Comparison of ENCODE assay signal across 8 cellular contexts in the genomic region with DNA sequence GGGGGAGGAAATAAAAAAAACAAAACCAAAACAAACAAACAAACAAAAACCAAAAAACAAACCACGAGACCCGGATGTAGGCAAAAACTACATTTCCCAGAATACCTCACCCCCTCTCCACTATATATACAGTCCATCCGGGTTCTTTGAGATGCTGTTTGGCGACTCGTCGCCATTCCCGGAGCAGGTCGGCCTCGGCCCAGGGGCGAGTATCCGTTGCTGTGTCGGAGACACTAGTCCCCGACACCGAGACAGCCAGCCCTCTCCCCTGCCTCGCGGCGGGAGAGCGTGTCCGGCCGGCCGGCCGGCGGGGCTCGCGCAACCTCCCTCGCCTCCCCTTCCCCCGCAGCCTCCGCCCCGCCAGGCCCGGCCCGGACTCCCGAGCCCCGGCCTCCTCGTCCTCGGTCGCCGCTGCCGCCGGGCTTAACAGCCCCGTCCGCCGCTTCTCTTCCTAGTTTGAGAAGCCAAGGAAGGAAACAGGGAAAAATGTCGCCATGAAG. TPM values are rescaled to one million over a fixed set of nuclear protein-coding genes. Genes with fewer than 3 reads are reported as not detected.
DNase-seq lines count a peak whose midpoint lies in the region; ATAC-seq and TF ChIP-seq lines count a peak whose summit lies in the region.

Gene RNF10 (plus strand): TSS at position 154 of the 500 bp plus-strand sequence. CDS start 456 bp downstream, outside the sequence.

- peak within 1 kb of the TSS; percentile 58 for H3K4me3 ChIP-seq in IMR-90 (ENCODE audit: insufficient read depth, low read depth, low read length)

- POLR2A ChIA-PET in IMR-90 (lab: Charles Lee; ENCODE audit: unreplicated experiment) = no interaction called here

- 0% methylated on average over 16 of the region's 43 CpGs; no CpG with 5 or more reads in 1 of the 2 experiments for WGBS in IMR-90 (ENCODE audit: extremely low coverage in 2 of 2, insufficient read length in 1 of 2), 2 experiments

- no peak within 1 kb of the TSS for H4K5ac ChIP-seq in IMR-90 (ENCODE audit: low read depth, low read length)

- H3K9ac ChIP-seq in IMR-90 (ENCODE audit: low read depth, low read length) = peak within 1 kb of the TSS; percentile 61

- H3K27me3 ChIP-seq in IMR-90 (ENCODE audit: control insufficient read depth, insufficient read depth, low read length) = no peaks in the 10 kb centered on the region

- no peak within 1 kb of the TSS for H2BK15ac ChIP-seq in IMR-90 (ENCODE audit: low read depth, low read length)

- BruUV-seq in IMR-90 (replicated peaks; lab: Mats Ljungman, UMichigan) = TSS peak; percentile 68

- peak within 1 kb of the TSS; percentile 31; the same call in 1 of the 2 replicates for H2AK5ac ChIP-seq in IMR-90 (ENCODE audit: low read depth, low read length)

- H4K91ac ChIP-seq in IMR-90 (ENCODE audit: insufficient read depth, low read depth, low read length) = peak within 1 kb of the TSS; percentile 55; the same call in 1 of the 2 replicates

- H3K23ac ChIP-seq in IMR-90 (ENCODE audit: low read depth, low read length) = peak within 1 kb of the TSS; percentile 97

- CTCF ChIA-PET in IMR-90 (lab: Yijun Ruan, JAX) = no interaction called here

- peak; percentile 96 for TF ChIP-seq POLR2A in IMR-90 (IDR thresholded peaks at IDR 0.05; ENCODE audit: low read depth, low read length)

- H3K79me1 ChIP-seq in IMR-90 (ENCODE audit: low read depth in 1 of 2, low read length in 2 of 2) = peaks cover 5 to 45% of the 10 kb centered on the region in 2 experiments; a peak in 3 of 4 replicates

- dilution Hi-C loops in IMR-90 (cut with HindIII; ENCODE audit: low sequenced_read_pairs, unreplicated experiment) = no loop called here

- in situ Hi-C loops in IMR-90 (cut with MboI; ENCODE audit: low sequenced_read_pairs) = no loop called here

- H3K4me2 ChIP-seq in IMR-90 (ENCODE audit: low read depth, low read length) = peak within 1 kb of the TSS; percentile 98

- H3K27ac ChIP-seq in IMR-90 (ENCODE audit: insufficient read depth, low read length) = peak within 1 kb of the TSS; percentile 55
- peak within 1 kb of the TSS; percentile 86 for H3K27ac ChIP-seq in epithelial cell of prostate

- ATAC-seq in GM21390 (IDR thresholded peaks at IDR 0.05; ENCODE audit: unreplicated experiment) (peak; percentile 54), IMR-90 (ENCODE audit: low read depth) (peak; percentile 71)

- peak within 1 kb of the TSS; percentile 21 to 88; a peak in 2 of 4 replicates for H4K8ac ChIP-seq in IMR-90 (ENCODE audit: low read depth in 2 of 2, low read length in 2 of 2)

- intact Hi-C loops in IMR-90 (cut with micrococcal nuclease) = no loop called here

- no peak for TF ChIP-seq CTCF in IMR-90 (conservative IDR thresholded peaks at IDR 0.05; ENCODE audit: low read depth, low read length)

- peak within 1 kb of the TSS; percentile 74; the same call in 1 of the 2 replicates for H3K56ac ChIP-seq in IMR-90 (ENCODE audit: extremely low read depth, insufficient read depth, low read length)

- peaks cover 11% of the 10 kb centered on the region; the same call in 1 of the 2 replicates for H3K4me1 ChIP-seq in IMR-90 (ENCODE audit: control insufficient read depth, insufficient read depth, low read length)

- H2BK120ac ChIP-seq in IMR-90 (ENCODE audit: low read depth, low read length) = no peak within 1 kb of the TSS

- peaks cover 22% of the 10 kb centered on the region for H3K9me1 ChIP-seq in IMR-90 (ENCODE audit: insufficient read depth, low read length)

- peak within 1 kb of the TSS; percentile 97 for H2AK9ac ChIP-seq in IMR-90 (replicated peaks; ENCODE audit: low read depth, low read length, poor library complexity)

- H3K4ac ChIP-seq in IMR-90 (ENCODE audit: low read depth, low read length) = peak within 1 kb of the TSS; percentile 78

- peak within 1 kb of the TSS; percentile 69 for H2BK5ac ChIP-seq in IMR-90 (ENCODE audit: low read depth, low read length, poor library complexity, severe bottlenecking)

- no peak for TF ChIP-seq RAD21 in IMR-90 (IDR thresholded peaks at IDR 0.05; ENCODE audit: low read length)

- peak within 1 kb of the TSS; percentile 94 for H3K14ac ChIP-seq in IMR-90 (replicated peaks; ENCODE audit: low read depth, low read length)

- H3K9me3 ChIP-seq in IMR-90 (ENCODE audit: control insufficient read depth, insufficient read depth, low read length) = no peaks in the 10 kb centered on the region

- peak within 1 kb of the TSS; percentile 91 for H2AFZ ChIP-seq in IMR-90 (replicated peaks; ENCODE audit: low read length, poor library complexity)

- H4K20me1 ChIP-seq in IMR-90 (ENCODE audit: insufficient read depth, low read length) = peaks cover 47% of the 10 kb centered on the region

- no peak within 1 kb of the TSS for H2BK20ac ChIP-seq in IMR-90 (ENCODE audit: low read depth, low read length)

- DNase-seq in COR-L47 (lab: John Stamatoyannopoulos, UW) (peak; percentile 86), IMR-90 (peak; percentile 86), OCI-M1 (lab: John Stamatoyannopoulos, UW) (peak; percentile 89), activated T-cell treated with anti-CD3 and anti-CD28 coated beads for 48 hours (ENCODE audit: low read depth) (peak; percentile 47), epithelial cell of prostate (ENCODE audit: low read depth, low spot score) (peak; percentile 54), middle frontal gyrus (ENCODE audit: extremely low spot score, low spot score) (peak; percentile 44)
- DNase-seq in stimulated activated CD8-positive, alpha-beta memory T cell treated with anti-CD3 and anti-CD28 coated beads, Interleukin-2, amount 100 ng/mL, for 1 hour (ENCODE audit: low read depth in 2 of 2) = peak; percentile 39 to 47

- peaks cover 3% of the 10 kb centered on the region; the same call in 1 of the 2 replicates for H3K36me3 ChIP-seq in IMR-90 (ENCODE audit: control insufficient read depth, insufficient read depth, low read length)

- H3K18ac ChIP-seq in IMR-90 (ENCODE audit: low read depth, low read length) = no peak within 1 kb of the TSS; the same call in 1 of the 2 replicates

TF ChIP-seq in IMR-90, 13 proteins besides CTCF, POLR2A, EP300 and RAD21:
- TF ChIP-seq MAZ (IDR thresholded peaks at IDR 0.05; ENCODE audit: borderline replicate concordance, low read depth, low read length) = peak; percentile 44; the same call in 1 of the 2 replicates
- no peak for TF ChIP-seq RFX5 (IDR thresholded peaks at IDR 0.05; ENCODE audit: low read depth, low read length)

RNA-seq across cellular contexts. Expression of gene RNF10, which starts in this region (rescaled TPM):
- total RNA-seq in IMR-90 (2012; rRNA removed) = 43.0 and 44.4 TPM in 2 replicates
- polyA plus RNA-seq in IMR-90 (2012; rRNA removed) = 65.2 and 95.0 TPM in 2 replicates
- 51.9 and 101 TPM in 2 replicates for polyA plus RNA-seq in IMR-90 (2012; cell fraction: cytosol; rRNA removed)
- 113 and 212 TPM in 2 replicates for polyA plus RNA-seq in IMR-90 (2012; cell fraction: nucleus; rRNA removed; ENCODE audit: low replicate concordance)

Comparison
In these comparisons a context has a peak if more than half of its experiments do, and no peak if none do; other contexts are left out.
1. Peak in every context shown above with its lines: DNase-seq, ATAC-seq, H3K4me3 ChIP-seq and H3K27ac ChIP-seq.